In the genomic region with DNA sequence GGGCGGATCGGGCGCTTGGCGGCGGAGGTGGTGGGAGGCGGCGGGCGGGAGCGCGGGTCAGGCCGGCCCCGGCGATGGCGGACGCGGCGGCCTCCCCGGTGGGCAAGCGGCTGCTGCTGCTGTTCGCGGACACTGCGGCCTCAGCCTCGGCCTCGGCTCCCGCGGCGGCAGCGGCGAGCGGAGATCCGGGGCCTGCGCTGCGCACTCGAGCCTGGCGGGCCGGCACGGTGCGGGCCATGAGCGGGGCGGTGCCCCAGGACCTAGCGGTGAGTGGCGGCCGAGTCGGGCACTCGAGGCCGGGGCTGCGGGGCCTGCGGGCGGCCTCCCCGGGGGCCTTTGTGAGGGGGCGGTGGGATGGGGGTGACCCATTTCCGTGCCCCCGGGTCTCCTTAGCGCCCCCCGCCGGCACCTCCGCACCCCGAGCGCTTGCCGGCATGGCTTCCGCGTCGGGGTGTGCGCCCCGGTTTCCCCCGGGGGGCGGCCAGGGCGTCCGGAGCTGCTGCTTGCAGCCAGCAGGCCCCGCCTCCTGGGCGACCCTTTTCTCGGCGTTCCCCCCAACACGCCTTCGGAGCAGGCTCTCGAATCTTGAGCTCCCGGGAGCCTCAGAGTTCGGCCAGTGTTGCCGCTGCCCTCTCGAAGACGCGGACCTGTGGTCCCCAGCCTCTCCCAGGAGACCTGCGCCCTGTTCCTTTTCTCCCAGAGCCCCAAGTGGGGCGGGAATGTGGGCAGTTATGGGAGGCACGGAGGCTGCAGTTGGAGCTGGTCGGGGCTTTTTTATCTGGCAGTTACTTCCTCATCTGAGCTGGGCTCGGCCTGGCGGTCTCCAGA, we compare ENCODE assay signal across 8 cellular contexts. TPM values are rescaled to one million over a fixed set of nuclear protein-coding genes. Genes with fewer than 3 reads are reported as not detected.
DNase-seq lines count a peak whose midpoint lies in the region; ATAC-seq and TF ChIP-seq lines count a peak whose summit lies in the region.

No MANE protein-coding gene starts in this region.

- intact Hi-C loops in Right ventricle myocardium superior (cut with DNase I) = no loop called here

- H3K36me3 Mint-ChIP-seq in CD4-positive, CD25-positive, alpha-beta regulatory T cell = peaks cover 8% of the 10 kb centered on the region

- peaks cover 0 to 5% (median 0%) of the 10 kb centered on the region in 7 donors for H3K9me3 Mint-ChIP-seq in CD4-positive, CD25-positive, alpha-beta regulatory T cell

- TF ChIP-seq POLR2A in upper lobe of left lung (IDR thresholded peaks at IDR 0.05) = peak in 3 of 4 donors; percentile 45 to 71 (median 55)

- peaks cover 5% of the 10 kb centered on the region for H3K36me3 ChIP-seq in CD4-positive, CD25-positive, alpha-beta regulatory T cell (ENCODE audit: control insufficient read depth, insufficient read depth, low read length)
- peaks cover 29% of the 10 kb centered on the region for H3K36me3 ChIP-seq in SK-N-MC (ENCODE audit: insufficient read depth, low read length)
- H3K36me3 ChIP-seq in upper lobe of left lung = peaks cover 0 to 11% (median 7%) of the 10 kb centered on the region in 4 donors

- peaks cover 30% of the 10 kb centered on the region for H3K4me1 ChIP-seq in CD4-positive, CD25-positive, alpha-beta regulatory T cell (ENCODE audit: control insufficient read depth, insufficient read depth, low read length, poor library complexity, severe bottlenecking)
- H3K4me1 ChIP-seq in upper lobe of left lung = peaks cover 19 to 23% (median 21%) of the 10 kb centered on the region in 4 donors

- no peaks in the 10 kb centered on the region for H3K27me3 Mint-ChIP-seq in CD4-positive, CD25-positive, alpha-beta regulatory T cell

- peak overlapping the region; percentile 91 to 98 (median 95) for H3K4me3 Mint-ChIP-seq in CD4-positive, CD25-positive, alpha-beta regulatory T cell

- no peak for TF ChIP-seq EP300 in upper lobe of left lung (IDR thresholded peaks at IDR 0.05)

- peak overlapping the region; percentile 91 for H3K4me3 ChIP-seq in CD4-positive, CD25-positive, alpha-beta regulatory T cell (ENCODE audit: low read depth, low read length)
- H3K4me3 ChIP-seq in SK-N-MC (peak overlapping the region; percentile 87), upper lobe of left lung (peak overlapping the region; percentile 82 to 94 (median 89))

- H3K9ac ChIP-seq in SK-N-MC (ENCODE audit: insufficient read length) = peak overlapping the region; percentile 91

- 0% methylated on average over 17 of the region's 88 CpGs; no CpG with 5 or more reads in 1 of the 2 donors for WGBS in upper lobe of left lung, 2 donors

- ATAC-seq in CD4-positive, CD25-positive, alpha-beta regulatory T cell (ENCODE audit: low read depth in 2 of 2) = peak; percentile 53 to 56
- ATAC-seq in GM19351 (IDR thresholded peaks at IDR 0.05; ENCODE audit: unreplicated experiment) (peak; percentile 36), HG03520 (IDR thresholded peaks at IDR 0.05; ENCODE audit: unreplicated experiment) (peak; percentile 34), Right ventricle myocardium superior (ENCODE audit: poor library complexity) (peak; percentile 52), upper lobe of left lung (ENCODE audit: low FRiP score in 2 of 2) (peak; percentile 60 to 76)

- peaks cover 22 to 49% (median 33%) of the 10 kb centered on the region in 4 donors for H3K4me1 Mint-ChIP-seq in CD4-positive, CD25-positive, alpha-beta regulatory T cell

- H3K27ac Mint-ChIP-seq in CD4-positive, CD25-positive, alpha-beta regulatory T cell = peak overlapping the region; percentile 92 to 97 (median 93)

- TF ChIP-seq CTCF in upper lobe of left lung (IDR thresholded peaks at IDR 0.05) = peak; percentile 29 to 67 (median 42)

- peak; percentile 72 to 78 (median 78) for DNase-seq in CD4-positive, CD25-positive, alpha-beta regulatory T cell
- DNase-seq in SK-N-MC (ENCODE audit: low read depth, low spot score) (no peak), Right ventricle myocardium superior (peak; percentile 79), pons (ENCODE audit: low spot score) (peak; percentile 70), upper lobe of left lung (peak; percentile 83 to 93)
- peak; percentile 76 for DNase-seq in activated naive CD4-positive, alpha-beta T cell treated with anti-CD3 and anti-CD28 coated beads, Interleukin-2, amount 50 U/mL, for 16 hours

- H3K9me3 ChIP-seq in CD4-positive, CD25-positive, alpha-beta regulatory T cell (ENCODE audit: control insufficient read depth in 2 of 2, low read length in 2 of 2) = no peaks in the 10 kb centered on the region
- H3K9me3 ChIP-seq in SK-N-MC (ENCODE audit: low read depth, low read length) (peaks cover 7% of the 10 kb centered on the region; the same call in 1 of the 2 replicates), upper lobe of left lung (no peaks in the 10 kb centered on the region)

- H3K27me3 ChIP-seq in CD4-positive, CD25-positive, alpha-beta regulatory T cell (ENCODE audit: control insufficient read depth, insufficient read depth, low read length) = no peaks in the 10 kb centered on the region
- no peaks in the 10 kb centered on the region for H3K27me3 ChIP-seq in upper lobe of left lung

- H3K27ac ChIP-seq in CD4-positive, CD25-positive, alpha-beta regulatory T cell (ENCODE audit: insufficient read depth, low read length, poor library complexity, severe bottlenecking) = peak overlapping the region; percentile 87
- H3K27ac ChIP-seq in SK-N-MC (peak overlapping the region; percentile 65), upper lobe of left lung (peak overlapping the region; percentile 96 to 100 (median 98))

RNA-seq across cellular contexts. Expression of a gene that starts 0.5 kb away (rescaled TPM):
- 77.1 TPM for total RNA-seq in CD4-positive, CD25-positive, alpha-beta regulatory T cell
- 10 to 100 TPM; 12.8 to 15.4 (median 13.5) TPM for polyA plus RNA-seq in CD4-positive, CD25-positive, alpha-beta regulatory T cell
- total RNA-seq in Right ventricle myocardium superior (36.9 TPM), upper lobe of left lung (100 to 1,000 TPM in 1 of 6 donors, 10 to 100 TPM in 5; 54.8 to 110 (median 56.8) TPM)

RNA-seq across cellular contexts. Expression of a gene that starts 14.9 kb away (rescaled TPM):
- total RNA-seq in CD4-positive, CD25-positive, alpha-beta regulatory T cell = 57.0 TPM
- polyA plus RNA-seq in CD4-positive, CD25-positive, alpha-beta regulatory T cell = 10 to 100 TPM; 20.4 to 28.9 (median 24.6) TPM
- 27.9 TPM for total RNA-seq in Right ventricle myocardium superior
- 10 to 100 TPM; 15.8 to 71.2 (median 21.9) TPM for total RNA-seq in upper lobe of left lung

RNA-seq across cellular contexts. Expression of a gene that starts 21.3 kb away (rescaled TPM):
- total RNA-seq in CD4-positive, CD25-positive, alpha-beta regulatory T cell = 0.37 TPM
- polyA plus RNA-seq in CD4-positive, CD25-positive, alpha-beta regulatory T cell = under 1 TPM in 3 of 4 donors, not detected in 1; 0.22 to 0.64 (median 0.27) TPM
- 0.16 TPM for total RNA-seq in Right ventricle myocardium superior
- total RNA-seq in upper lobe of left lung = under 1 TPM in 4 of 6 donors, not detected in 2; 0.37 to 0.67 (median 0.54) TPM
